Comparison of ENCODE assay signal across 17 cellular contexts in genomic region chr21:24424786-24425185, GRCh38.
DNase-seq lines count a peak whose midpoint lies in the region; ATAC-seq and TF ChIP-seq lines count a peak whose summit lies in the region.
"Had no signal": no experiment of that assay in that cellular context is flagged by ENCODE, and none has a peak within 500 bp of the region (broad histone marks: within the 10 kb centered on the region; RNA-seq: fewer than 3 reads in every experiment).

No MANE protein-coding gene starts in this region.

- no peaks in the 10 kb centered on the region for H3K4me1 ChIP-seq in HEK293 (ENCODE audit: control insufficient read depth, insufficient read depth, low read length)
- H3K4me1 ChIP-seq: BE2C had no signal

- H3K9me3 Mint-ChIP-seq in stimulated activated naive B cell treated with anti-CD40 and anti-IgM and Interleukin-4, amounts not matched to agents 10 μg/mL and 1 μg/mL and 100 μg/mL, for 72 hours, result peaks cover 0 to 3% of the 10 kb centered on the region in 2 donors

- ATAC-seq in stimulated activated naive B cell treated with anti-CD40 and anti-IgM and Interleukin-4, amounts not matched to agents 10 μg/mL and 1 μg/mL and 100 μg/mL, for 72 hours (replicated peaks), result peak; percentile 72
- ATAC-seq in HG03521 (IDR thresholded peaks at IDR 0.05; ENCODE audit: unreplicated experiment), result no peak
- ATAC-seq: CD8-positive, alpha-beta T cell had no signal

- POLR2A ChIA-PET in HEK293 (lab: Yijun Ruan, JAX) (no interaction called here), RWPE1 (lab: Yijun Ruan, JAX; ENCODE audit: low non-redundant PET) (no interaction called here)

- TF ChIP-seq CTCF in HEK293 (tag by site-specific recombination; IDR thresholded peaks at IDR 0.05) (no peak), RWPE1 (conservative IDR thresholded peaks at IDR 0.05; ENCODE audit: low read depth) (no peak)

- no peak overlapping the region for H3K4me3 ChIP-seq in HEK293 (ENCODE audit: low read depth, low read length)
- H3K4me3 ChIP-seq: HAP-1 had no signal

- peaks cover 16 to 25% of the 10 kb centered on the region in 2 donors for H3K4me1 Mint-ChIP-seq in stimulated activated naive B cell treated with anti-CD40 and anti-IgM and Interleukin-4, amounts not matched to agents 10 μg/mL and 1 μg/mL and 100 μg/mL, for 72 hours

- H3K4me3 Mint-ChIP-seq in stimulated activated naive B cell treated with anti-CD40 and anti-IgM and Interleukin-4, amounts not matched to agents 10 μg/mL and 1 μg/mL and 100 μg/mL, for 72 hours, result no peak overlapping the region
- H3K4me3 Mint-ChIP-seq: CD8-positive, alpha-beta T cell; HFFc6 had no signal

- CTCF ChIA-PET in HEK293 (lab: Yijun Ruan, JAX) (no interaction called here), RWPE1 (lab: Yijun Ruan, JAX) (no interaction called here)

- H3K27ac Mint-ChIP-seq in stimulated activated naive B cell treated with anti-CD40 and anti-IgM and Interleukin-4, amounts not matched to agents 10 μg/mL and 1 μg/mL and 100 μg/mL, for 72 hours, result no peak overlapping the region
- H3K27ac Mint-ChIP-seq: CD8-positive, alpha-beta T cell; HFFc6 had no signal

- peaks cover 0 to under 1% of the 10 kb centered on the region in 2 donors for H3K36me3 Mint-ChIP-seq in stimulated activated naive B cell treated with anti-CD40 and anti-IgM and Interleukin-4, amounts not matched to agents 10 μg/mL and 1 μg/mL and 100 μg/mL, for 72 hours
- H3K36me3 Mint-ChIP-seq: CD8-positive, alpha-beta T cell had no signal

- peaks cover 2% of the 10 kb centered on the region; the same call in 1 of the 2 replicates for H3K9me3 ChIP-seq in HEK293 (ENCODE audit: control insufficient read depth, insufficient read depth, low read depth, low read length)
- H3K9me3 ChIP-seq: BE2C had no signal

- H3K27me3 Mint-ChIP-seq in stimulated activated naive B cell treated with anti-CD40 and anti-IgM and Interleukin-4, amounts not matched to agents 10 μg/mL and 1 μg/mL and 100 μg/mL, for 72 hours, result no peaks in the 10 kb centered on the region

- peak; percentile 81 for DNase-seq in MV-4-11 (lab: John Stamatoyannopoulos, UW)
- peak; percentile 5 for DNase-seq in SIG-M5 (lab: John Stamatoyannopoulos, UW)
- DNase-seq in stimulated activated naive B cell treated with anti-CD40 and anti-IgM and Interleukin-4, amounts not matched to agents 10 μg/mL and 1 μg/mL and 100 μg/mL, for 72 hours, result no peak
- no peak for DNase-seq in NCI-H1436 treated with DMSO at 0.1 percent for 48 hours (lab: John Stamatoyannopoulos, UW)
- no peak for DNase-seq in RWPE1 (ENCODE audit: low spot score)
- DNase-seq: BE2C; CD8-positive, alpha-beta T cell; COR-L47; DMS153; DND-41; GDM1; HFFc6 had no signal

- H3K36me3 ChIP-seq in HEK293 (ENCODE audit: control insufficient read depth in 2 of 2, insufficient read depth in 1 of 2, low read length in 2 of 2), result no peaks in the 10 kb centered on the region
- H3K36me3 ChIP-seq: BE2C, HAP-1 had no signal

- no peak overlapping the region for H3K27ac ChIP-seq in HEK293 (ENCODE audit: extremely low read depth, low read depth, low read length)
- H3K27ac ChIP-seq in RWPE1, result no peak overlapping the region
- H3K27ac ChIP-seq: C4-2B, HL-60 had no signal

TF ChIP-seq in HEK293, 187 proteins besides CTCF, POLR2A, EP300 and RAD21:
- TF ChIP-seq PRDM1 (tag by site-specific recombination; IDR thresholded peaks at IDR 0.05) (0 out of 2 replicates have a peak, but pooled peaks have one; percentile 23), PBX3 (CRISPR knock-in tag; IDR thresholded peaks at IDR 0.05) (no peak)
TF ChIP-seq in HEK293: peak in this region for 1.

Comparison
In these comparisons a context has a peak if more than half of its experiments do, and no peak if none do; other contexts are left out.
1. DNase-seq: peak in MV-4-11 (single experiment) and SIG-M5 (single experiment); none in stimulated activated naive B cell treated with anti-CD40 and anti-IgM and Interleukin-4, amounts not matched to agents 10 μg/mL and 1 μg/mL and 100 μg/mL, for 72 hours (single experiment), NCI-H1436 treated with DMSO at 0.1 percent for 48 hours (single experiment) and RWPE1 (single experiment).